In genomic region chr9:26673276-26673675, GRCh38 we compare ENCODE assay signal across 37 cellular contexts.
"Had no signal": no experiment of that assay in that cellular context is flagged by ENCODE, and none has a peak within 500 bp of the region (broad histone marks: within the 10 kb centered on the region; RNA-seq: fewer than 3 reads in every experiment).

No MANE protein-coding gene starts in this region.

- H3K27ac ChIP-seq: adrenal gland, body of pancreas, cardiac muscle cell, colonic mucosa, dorsolateral prefrontal cortex had no signal

- H3K36me3 ChIP-seq: adrenal gland, cardiac muscle cell, colonic mucosa had no signal

- H3K4me3 ChIP-seq: adrenal gland, body of pancreas, cardiac muscle cell, colonic mucosa, dorsolateral prefrontal cortex had no signal

- FAIRE-seq: frontal cortex had no signal

- ATAC-seq: activated CD4-positive, alpha-beta T cell treated with anti-CD3 and anti-CD28 coated beads for 36 hours; activated CD8-positive, alpha-beta memory T cell treated with anti-CD3 and anti-CD28 coated beads, Interleukin-2, amount 10 ng/mL, durations not matched to agents 7 days and 5 days; activated CD8-positive, alpha-beta T cell treated with anti-CD3 and anti-CD28 coated beads, Interleukin-2, amount 10 ng/mL, durations not matched to agents 7 days and 5 days; activated naive CD8-positive, alpha-beta T cell treated with anti-CD3 and anti-CD28 coated beads, Interleukin-2, amount 50 U/mL, for 24 hours; body of pancreas; esophagus mucosa; T-helper 17 cell had no signal

- H3K4me3 Mint-ChIP-seq: activated CD4-positive, alpha-beta memory T cell treated with anti-CD3 and anti-CD28 coated beads for 36 hours; activated CD4-positive, alpha-beta T cell treated with anti-CD3 and anti-CD28 coated beads for 36 hours; activated CD4-positive, alpha-beta T cell treated with anti-CD3 and anti-CD28 coated beads, Interleukin-2, amount 10 ng/mL, durations not matched to agents 24 days and 14 days; activated CD8-positive, alpha-beta memory T cell treated with anti-CD3 and anti-CD28 coated beads, Interleukin-2, amount 10 ng/mL, durations not matched to agents 7 days and 5 days; activated CD8-positive, alpha-beta T cell treated with anti-CD3 and anti-CD28 coated beads, Interleukin-2, amount 10 ng/mL, durations not matched to agents 7 days and 5 days; activated naive CD4-positive, alpha-beta T cell treated with anti-CD3 and anti-CD28 coated beads for 36 hours; activated naive CD4-positive, alpha-beta T cell treated with anti-CD3 and anti-CD28 coated beads, Interleukin-2, amount 50 U/mL, for 24 hours; activated naive CD8-positive, alpha-beta T cell treated with anti-CD3 and anti-CD28 coated beads for 36 hours; activated naive CD8-positive, alpha-beta T cell treated with anti-CD3 and anti-CD28 coated beads, Interleukin-2, amount 50 U/mL, for 24 hours; activated T-helper 1 cell treated with anti-CD3 and anti-CD28 coated beads, Interleukin-12 subunit alpha, Interleukin-12 subunit beta, Interleukin-2, Interleukin-4 antibody, amounts not matched to agents 30 ng/mL and 10 ng/mL and 1 ng/mL, durations not matched to agents 14 hours and 24 hours and 36 hours; dendritic cell treated with granulocyte-macrophage colony-stimulating factor and Interleukin-4, amounts not matched to agents 40 ng/mL and 50 ng/mL, for 4 days; endodermal cell; T-helper 17 cell; T-helper 2 cell treated with Interferon-gamma antibody and Interleukin-4, amounts not matched to agents 5 μg/mL and 100 μg/mL, for 36 hours had no signal

- H3K36me3 Mint-ChIP-seq: activated CD4-positive, alpha-beta memory T cell treated with anti-CD3 and anti-CD28 coated beads for 36 hours; activated CD8-positive, alpha-beta memory T cell treated with anti-CD3 and anti-CD28 coated beads, Interleukin-2, amount 10 ng/mL, durations not matched to agents 7 days and 5 days; activated naive CD4-positive, alpha-beta T cell treated with anti-CD3 and anti-CD28 coated beads, Interleukin-2, amount 50 U/mL, for 24 hours; activated naive CD8-positive, alpha-beta T cell treated with anti-CD3 and anti-CD28 coated beads for 36 hours had no signal

- H3K4me1 Mint-ChIP-seq: activated CD4-positive, alpha-beta T cell treated with anti-CD3 and anti-CD28 coated beads for 36 hours; activated CD4-positive, alpha-beta T cell treated with anti-CD3 and anti-CD28 coated beads, Interleukin-2, amount 10 ng/mL, durations not matched to agents 24 days and 14 days; activated CD8-positive, alpha-beta memory T cell treated with anti-CD3 and anti-CD28 coated beads, Interleukin-2, amount 10 ng/mL, durations not matched to agents 7 days and 5 days; activated naive CD4-positive, alpha-beta T cell treated with anti-CD3 and anti-CD28 coated beads, Interleukin-2, amount 50 U/mL, for 24 hours; activated naive CD8-positive, alpha-beta T cell treated with anti-CD3 and anti-CD28 coated beads for 36 hours; activated naive CD8-positive, alpha-beta T cell treated with anti-CD3 and anti-CD28 coated beads, Interleukin-2, amount 50 U/mL, for 24 hours; T-helper 17 cell had no signal

- H3K9me3 Mint-ChIP-seq: activated CD4-positive, alpha-beta memory T cell treated with anti-CD3 and anti-CD28 coated beads for 36 hours; activated CD4-positive, alpha-beta T cell treated with anti-CD3 and anti-CD28 coated beads, Interleukin-2, amount 10 ng/mL, durations not matched to agents 24 days and 14 days; activated naive CD4-positive, alpha-beta T cell treated with anti-CD3 and anti-CD28 coated beads for 36 hours; activated naive CD4-positive, alpha-beta T cell treated with anti-CD3 and anti-CD28 coated beads, Interleukin-2, amount 50 U/mL, for 24 hours; activated naive CD8-positive, alpha-beta T cell treated with anti-CD3 and anti-CD28 coated beads for 36 hours; activated naive CD8-positive, alpha-beta T cell treated with anti-CD3 and anti-CD28 coated beads, Interleukin-2, amount 50 U/mL, for 24 hours; activated T-helper 1 cell treated with anti-CD3 and anti-CD28 coated beads, Interleukin-12 subunit alpha, Interleukin-12 subunit beta, Interleukin-2, Interleukin-4 antibody, amounts not matched to agents 30 ng/mL and 10 ng/mL and 1 ng/mL, durations not matched to agents 14 hours and 24 hours and 36 hours; activated T-helper 2 cell treated with anti-CD3 and anti-CD28 coated beads, Interferon-gamma antibody, Interleukin-2, Interleukin-4, amounts not matched to agents 10 μg/mL and 5 μg/mL and 100 μg/mL, durations not matched to agents 14 hours and 24 hours and 36 hours; dendritic cell treated with granulocyte-macrophage colony-stimulating factor and Interleukin-4, amounts not matched to agents 40 ng/mL and 50 ng/mL, for 4 days; endodermal cell; T-helper 2 cell treated with Interferon-gamma antibody and Interleukin-4, amounts not matched to agents 5 μg/mL and 100 μg/mL, for 36 hours had no signal

- H3K27ac Mint-ChIP-seq: activated CD4-positive, alpha-beta memory T cell treated with anti-CD3 and anti-CD28 coated beads for 36 hours; activated CD4-positive, alpha-beta T cell treated with anti-CD3 and anti-CD28 coated beads for 36 hours; activated CD4-positive, alpha-beta T cell treated with anti-CD3 and anti-CD28 coated beads, Interleukin-2, amount 10 ng/mL, durations not matched to agents 24 days and 14 days; activated CD8-positive, alpha-beta memory T cell treated with anti-CD3 and anti-CD28 coated beads, Interleukin-2, amount 10 ng/mL, durations not matched to agents 7 days and 5 days; activated CD8-positive, alpha-beta T cell treated with anti-CD3 and anti-CD28 coated beads, Interleukin-2, amount 10 ng/mL, durations not matched to agents 7 days and 5 days; activated naive CD4-positive, alpha-beta T cell treated with anti-CD3 and anti-CD28 coated beads for 36 hours; activated naive CD4-positive, alpha-beta T cell treated with anti-CD3 and anti-CD28 coated beads, Interleukin-2, amount 50 U/mL, for 24 hours; activated naive CD8-positive, alpha-beta T cell treated with anti-CD3 and anti-CD28 coated beads for 36 hours; activated naive CD8-positive, alpha-beta T cell treated with anti-CD3 and anti-CD28 coated beads, Interleukin-2, amount 50 U/mL, for 24 hours; activated T-helper 1 cell treated with anti-CD3 and anti-CD28 coated beads, Interleukin-12 subunit alpha, Interleukin-12 subunit beta, Interleukin-2, Interleukin-4 antibody, amounts not matched to agents 30 ng/mL and 10 ng/mL and 1 ng/mL, durations not matched to agents 14 hours and 24 hours and 36 hours; activated T-helper 2 cell treated with anti-CD3 and anti-CD28 coated beads, Interferon-gamma antibody, Interleukin-2, Interleukin-4, amounts not matched to agents 10 μg/mL and 5 μg/mL and 100 μg/mL, durations not matched to agents 14 hours and 24 hours and 36 hours; dendritic cell treated with granulocyte-macrophage colony-stimulating factor and Interleukin-4, amounts not matched to agents 40 ng/mL and 50 ng/mL, for 4 days; endodermal cell; T-helper 17 cell; T-helper 2 cell treated with Interferon-gamma antibody and Interleukin-4, amounts not matched to agents 5 μg/mL and 100 μg/mL, for 36 hours had no signal

- H3K9me3 ChIP-seq: adrenal gland, body of pancreas, colonic mucosa had no signal

- H3K27me3 Mint-ChIP-seq: activated CD4-positive, alpha-beta memory T cell treated with anti-CD3 and anti-CD28 coated beads for 36 hours; activated CD4-positive, alpha-beta T cell treated with anti-CD3 and anti-CD28 coated beads for 36 hours; activated CD4-positive, alpha-beta T cell treated with anti-CD3 and anti-CD28 coated beads, Interleukin-2, amount 10 ng/mL, durations not matched to agents 24 days and 14 days; activated naive CD8-positive, alpha-beta T cell treated with anti-CD3 and anti-CD28 coated beads for 36 hours; activated naive CD8-positive, alpha-beta T cell treated with anti-CD3 and anti-CD28 coated beads, Interleukin-2, amount 50 U/mL, for 24 hours; dendritic cell treated with granulocyte-macrophage colony-stimulating factor and Interleukin-4, amounts not matched to agents 40 ng/mL and 50 ng/mL, for 4 days; T-helper 17 cell had no signal

- H3K4me1 ChIP-seq: adrenal gland, body of pancreas, colonic mucosa had no signal

- DNase-seq: activated CD4-positive, alpha-beta memory T cell treated with anti-CD3 and anti-CD28 coated beads for 36 hours; activated CD4-positive, alpha-beta T cell treated with anti-CD3 and anti-CD28 coated beads for 36 hours; activated CD4-positive, alpha-beta T cell treated with anti-CD3 and anti-CD28 coated beads, Interleukin-2, amount 10 ng/mL, durations not matched to agents 24 days and 14 days; activated CD4-positive, CD25-positive, alpha-beta regulatory T cell; activated CD4-positive, CD25-positive, alpha-beta regulatory T cell treated with anti-CD3 and anti-CD28 coated beads, Interleukin-2, amount 50 U/mL, for 72 hours; activated CD8-positive, alpha-beta memory T cell treated with anti-CD3 and anti-CD28 coated beads, Interleukin-2, amount 10 ng/mL, durations not matched to agents 7 days and 5 days; activated CD8-positive, alpha-beta memory T cell treated with anti-CD3 and anti-CD28 coated beads, Interleukin-2, amount 50 U/mL, for 4 hours; activated CD8-positive, alpha-beta T cell treated with anti-CD3 and anti-CD28 coated beads, Interleukin-2, amount 10 ng/mL, durations not matched to agents 7 days and 5 days; activated effector memory CD4-positive, alpha-beta T cell treated with anti-CD3 and anti-CD28 coated beads, Interleukin-2, amount 50 U/mL, for 16 hours; activated naive CD4-positive, alpha-beta T cell treated with anti-CD3 and anti-CD28 coated beads for 36 hours; activated naive CD8-positive, alpha-beta T cell treated with anti-CD3 and anti-CD28 coated beads for 36 hours; activated naive CD8-positive, alpha-beta T cell treated with anti-CD3 and anti-CD28 coated beads, Interleukin-2, amount 50 U/mL, for 24 hours; activated T-cell treated with anti-CD3 and anti-CD28 coated beads, Interleukin-2, amount 50 U/mL, for 1 hour; activated T-cell treated with anti-CD3 and anti-CD28 coated beads, Interleukin-2, amount 50 U/mL, for 48 hours; adrenal gland; amygdala; aorta; body of pancreas; central memory CD4-positive, alpha-beta T cell; cerebellar nuclear complex; colonic mucosa; dorsolateral prefrontal cortex; effector memory CD4-positive, alpha-beta T cell; endodermal cell; foreskin fibroblast; head of caudate nucleus; T-helper 1 cell; T-helper 17 cell; T1000 had no signal

- H3K27me3 ChIP-seq: adrenal gland, body of pancreas, colonic mucosa, dorsolateral prefrontal cortex had no signal
